Comparison of ENCODE assay signal across 1 cellular context in genomic region chr19:1935484-1936208, GRCh38.
A peak's percentile ranks its signal among the peaks of the same experiment; 100 is the strongest.
TF ChIP-seq lines count a peak whose summit lies in the region.

No MANE protein-coding gene starts in this region.

TF ChIP-seq in K562, 482 proteins besides CTCF, POLR2A, EP300 and RAD21 (continued from another document and continues in another):
- TF ChIP-seq, protein P1, sequence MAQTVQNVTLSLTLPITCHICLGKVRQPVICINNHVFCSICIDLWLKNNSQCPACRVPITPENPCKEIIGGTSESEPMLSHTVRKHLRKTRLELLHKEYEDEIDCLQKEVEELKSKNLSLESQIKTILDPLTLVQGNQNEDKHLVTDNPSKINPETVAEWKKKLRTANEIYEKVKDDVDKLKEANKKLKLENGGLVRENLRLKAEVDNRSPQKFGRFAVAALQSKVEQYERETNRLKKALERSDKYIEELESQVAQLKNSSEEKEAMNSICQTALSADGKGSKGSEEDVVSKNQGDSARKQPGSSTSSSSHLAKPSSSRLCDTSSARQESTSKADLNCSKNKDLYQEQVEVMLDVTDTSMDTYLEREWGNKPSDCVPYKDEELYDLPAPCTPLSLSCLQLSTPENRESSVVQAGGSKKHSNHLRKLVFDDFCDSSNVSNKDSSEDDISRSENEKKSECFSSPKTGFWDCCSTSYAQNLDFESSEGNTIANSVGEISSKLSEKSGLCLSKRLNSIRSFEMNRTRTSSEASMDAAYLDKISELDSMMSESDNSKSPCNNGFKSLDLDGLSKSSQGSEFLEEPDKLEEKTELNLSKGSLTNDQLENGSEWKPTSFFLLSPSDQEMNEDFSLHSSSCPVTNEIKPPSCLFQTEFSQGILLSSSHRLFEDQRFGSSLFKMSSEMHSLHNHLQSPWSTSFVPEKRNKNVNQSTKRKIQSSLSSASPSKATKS (CRISPR knock-in tag; IDR thresholded peaks at IDR 0.05): no peak
- TF ChIP-seq CREB1 (IDR thresholded peaks at IDR 0.05): no peak
- TF ChIP-seq CREB1 (CRISPR knock-in tag; IDR thresholded peaks at IDR 0.05): no peak
- TF ChIP-seq SOX6 (IDR thresholded peaks at IDR 0.05): no peak
- no peak for TF ChIP-seq DIDO1 (tag; IDR thresholded peaks at IDR 0.05; ENCODE audit: low read depth)
- peak; percentile 33; the same call in 1 of the 2 replicates for TF ChIP-seq HDAC2 (IDR thresholded peaks at IDR 0.05)
- no peak for TF ChIP-seq NR1H2 (CRISPR knock-in tag; IDR thresholded peaks at IDR 0.05)
- TF ChIP-seq, protein P2, sequence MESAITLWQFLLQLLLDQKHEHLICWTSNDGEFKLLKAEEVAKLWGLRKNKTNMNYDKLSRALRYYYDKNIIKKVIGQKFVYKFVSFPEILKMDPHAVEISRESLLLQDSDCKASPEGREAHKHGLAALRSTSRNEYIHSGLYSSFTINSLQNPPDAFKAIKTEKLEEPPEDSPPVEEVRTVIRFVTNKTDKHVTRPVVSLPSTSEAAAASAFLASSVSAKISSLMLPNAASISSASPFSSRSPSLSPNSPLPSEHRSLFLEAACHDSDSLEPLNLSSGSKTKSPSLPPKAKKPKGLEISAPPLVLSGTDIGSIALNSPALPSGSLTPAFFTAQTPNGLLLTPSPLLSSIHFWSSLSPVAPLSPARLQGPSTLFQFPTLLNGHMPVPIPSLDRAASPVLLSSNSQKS (CRISPR knock-in tag; IDR thresholded peaks at IDR 0.05): no peak
- no peak for TF ChIP-seq MTF1 (CRISPR knock-in tag; IDR thresholded peaks at IDR 0.05; ENCODE audit: borderline replicate concordance)
- TF ChIP-seq, protein P3, sequence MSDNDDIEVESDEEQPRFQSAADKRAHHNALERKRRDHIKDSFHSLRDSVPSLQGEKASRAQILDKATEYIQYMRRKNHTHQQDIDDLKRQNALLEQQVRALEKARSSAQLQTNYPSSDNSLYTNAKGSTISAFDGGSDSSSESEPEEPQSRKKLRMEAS (CRISPR knock-in tag; IDR thresholded peaks at IDR 0.05): 0 out of 2 replicates have a peak, but pooled peaks have one; percentile 9
- TF ChIP-seq, protein P4, sequence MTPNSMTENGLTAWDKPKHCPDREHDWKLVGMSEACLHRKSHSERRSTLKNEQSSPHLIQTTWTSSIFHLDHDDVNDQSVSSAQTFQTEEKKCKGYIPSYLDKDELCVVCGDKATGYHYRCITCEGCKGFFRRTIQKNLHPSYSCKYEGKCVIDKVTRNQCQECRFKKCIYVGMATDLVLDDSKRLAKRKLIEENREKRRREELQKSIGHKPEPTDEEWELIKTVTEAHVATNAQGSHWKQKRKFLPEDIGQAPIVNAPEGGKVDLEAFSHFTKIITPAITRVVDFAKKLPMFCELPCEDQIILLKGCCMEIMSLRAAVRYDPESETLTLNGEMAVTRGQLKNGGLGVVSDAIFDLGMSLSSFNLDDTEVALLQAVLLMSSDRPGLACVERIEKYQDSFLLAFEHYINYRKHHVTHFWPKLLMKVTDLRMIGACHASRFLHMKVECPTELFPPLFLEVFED (CRISPR knock-in tag; conservative IDR thresholded peaks at IDR 0.05): no peak
- peak; percentile 38; the same call in 1 of the 2 replicates for TF ChIP-seq ESRRA (IDR thresholded peaks at IDR 0.05; ENCODE audit: borderline replicate concordance, low read depth)
- no peak for TF ChIP-seq PTRF (tag; IDR thresholded peaks at IDR 0.05)
- no peak for TF ChIP-seq MAZ (CRISPR knock-in tag; conservative IDR thresholded peaks at IDR 0.05 in 1 of 2, IDR thresholded peaks at IDR 0.05 in 1 of 2)
- TF ChIP-seq DDX20 (tag; IDR thresholded peaks at IDR 0.05; ENCODE audit: low read depth): no peak
- no peak for TF ChIP-seq SAFB2 (IDR thresholded peaks at IDR 0.05; ENCODE audit: borderline replicate concordance, low read depth, low read length, severe bottlenecking)
- TF ChIP-seq CBX3 (IDR thresholded peaks at IDR 0.05; ENCODE audit: borderline replicate concordance in 1 of 2, low read length in 2 of 2): peak in 1 of 2 experiments; percentile 99; a peak in 2 of 3 replicates
- no peak for TF ChIP-seq TSC22D4 (tag; IDR thresholded peaks at IDR 0.05)
- TF ChIP-seq, protein P5, sequence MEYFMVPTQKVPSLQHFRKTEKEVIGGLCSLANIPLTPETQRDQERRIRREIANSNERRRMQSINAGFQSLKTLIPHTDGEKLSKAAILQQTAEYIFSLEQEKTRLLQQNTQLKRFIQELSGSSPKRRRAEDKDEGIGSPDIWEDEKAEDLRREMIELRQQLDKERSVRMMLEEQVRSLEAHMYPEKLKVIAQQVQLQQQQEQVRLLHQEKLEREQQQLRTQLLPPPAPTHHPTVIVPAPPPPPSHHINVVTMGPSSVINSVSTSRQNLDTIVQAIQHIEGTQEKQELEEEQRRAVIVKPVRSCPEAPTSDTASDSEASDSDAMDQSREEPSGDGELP (CRISPR knock-in tag; IDR thresholded peaks at IDR 0.05; ENCODE audit: borderline replicate concordance): peak; percentile 40; the same call in 1 of the 2 replicates
- TF ChIP-seq THAP7 (CRISPR knock-in tag; IDR thresholded peaks at IDR 0.05): no peak
- no peak for TF ChIP-seq GTF2E2 (tag; IDR thresholded peaks at IDR 0.05)
- no peak for TF ChIP-seq SMAD1 (IDR thresholded peaks at IDR 0.05; ENCODE audit: low read depth, low read length, partially characterized antibody)
- peak; percentile 53 to 67; a peak in 1 of 4 replicates for TF ChIP-seq ARNT (IDR thresholded peaks at IDR 0.05)
- TF ChIP-seq MCM7 (IDR thresholded peaks at IDR 0.05): no peak
- 0 out of 2 replicates have a peak, but pooled peaks have one; percentile 15 for TF ChIP-seq ZNF24 (IDR thresholded peaks at IDR 0.05)
- no peak for TF ChIP-seq ZNF133 (CRISPR knock-in tag; IDR thresholded peaks at IDR 0.05)
- no peak for TF ChIP-seq ETV5 (CRISPR knock-in tag; IDR thresholded peaks at IDR 0.05; ENCODE audit: low read depth)
- peak; percentile 84 for TF ChIP-seq ZNF316 (IDR thresholded peaks at IDR 0.05)
- peak; percentile 100 for TF ChIP-seq HLTF (IDR thresholded peaks at IDR 0.05)
- TF ChIP-seq, protein P6, sequence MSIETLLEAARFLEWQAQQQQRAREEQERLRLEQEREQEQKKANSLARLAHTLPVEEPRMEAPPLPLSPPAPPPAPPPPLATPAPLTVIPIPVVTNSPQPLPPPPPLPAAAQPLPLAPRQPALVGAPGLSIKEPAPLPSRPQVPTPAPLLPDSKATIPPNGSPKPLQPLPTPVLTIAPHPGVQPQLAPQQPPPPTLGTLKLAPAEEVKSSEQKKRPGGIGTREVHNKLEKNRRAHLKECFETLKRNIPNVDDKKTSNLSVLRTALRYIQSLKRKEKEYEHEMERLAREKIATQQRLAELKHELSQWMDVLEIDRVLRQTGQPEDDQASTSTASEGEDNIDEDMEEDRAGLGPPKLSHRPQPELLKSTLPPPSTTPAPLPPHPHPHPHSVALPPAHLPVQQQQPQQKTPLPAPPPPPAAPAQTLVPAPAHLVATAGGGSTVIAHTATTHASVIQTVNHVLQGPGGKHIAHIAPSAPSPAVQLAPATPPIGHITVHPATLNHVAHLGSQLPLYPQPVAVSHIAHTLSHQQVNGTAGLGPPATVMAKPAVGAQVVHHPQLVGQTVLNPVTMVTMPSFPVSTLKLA (conservative IDR thresholded peaks at IDR 0.05): peak in 1 of 2 experiments; percentile 40; a peak in 1 of 4 replicates
- peak; percentile 34 to 57; a peak in 3 of 4 replicates for TF ChIP-seq FOXK2 (conservative IDR thresholded peaks at IDR 0.05 in 1 of 2, IDR thresholded peaks at IDR 0.05 in 1 of 2; ENCODE audit: low read depth in 2 of 2)
- TF ChIP-seq USF2 (CRISPR knock-in tag; IDR thresholded peaks at IDR 0.05): no peak
- no peak for TF ChIP-seq PRMT5 (CRISPR knock-in tag; IDR thresholded peaks at IDR 0.05)
- no peak for TF ChIP-seq ZNF436 (CRISPR knock-in tag; IDR thresholded peaks at IDR 0.05)
- peak; percentile 20; the same call in 1 of the 2 replicates for TF ChIP-seq ETV1 (tag; conservative IDR thresholded peaks at IDR 0.05; ENCODE audit: low read depth)
- peak in 1 of 2 experiments; percentile 73; a peak in 2 of 4 replicates for TF ChIP-seq RCOR1 (IDR thresholded peaks at IDR 0.05; ENCODE audit: borderline replicate concordance in 1 of 2, low read depth in 2 of 2, low read length in 2 of 2)
- TF ChIP-seq HMGXB4 (CRISPR knock-in tag; IDR thresholded peaks at IDR 0.05): no peak
- no peak for TF ChIP-seq PHTF2 (CRISPR knock-in tag; IDR thresholded peaks at IDR 0.05)
- TF ChIP-seq ARID3B (CRISPR knock-in tag; IDR thresholded peaks at IDR 0.05; ENCODE audit: borderline replicate concordance): no peak
- TF ChIP-seq ZNF408 (CRISPR knock-in tag; IDR thresholded peaks at IDR 0.05; ENCODE audit: low read depth): no peak
- no peak for TF ChIP-seq E2F8 (IDR thresholded peaks at IDR 0.05; ENCODE audit: low read depth, partially characterized antibody)
- no peak for TF ChIP-seq KHSRP (IDR thresholded peaks at IDR 0.05)
- TF ChIP-seq SRSF9 (IDR thresholded peaks at IDR 0.05; ENCODE audit: borderline replicate concordance, low read depth, low read length): no peak
- TF ChIP-seq TCF7L2 (IDR thresholded peaks at IDR 0.05; ENCODE audit: low read depth, low read length): no peak
- TF ChIP-seq CTCFL (IDR thresholded peaks at IDR 0.05; ENCODE audit: borderline replicate concordance, insufficient read depth, low read depth, low read length, poor library complexity, severe bottlenecking): no peak
- peak; percentile 70 for TF ChIP-seq C11orf30 (IDR thresholded peaks at IDR 0.05; ENCODE audit: low read depth)
